ENCODE assay signal across 24 cellular contexts in genomic region chr16:31478956-31479355, GRCh38. TPM values are rescaled to one million over a fixed set of nuclear protein-coding genes. Genes with fewer than 3 reads are reported as not detected.
"Had no signal": no experiment of that assay in that cellular context is flagged by ENCODE, and none has a peak within 500 bp of the region (broad histone marks: within the 10 kb centered on the region; RNA-seq: fewer than 3 reads in every experiment).

No MANE protein-coding gene starts in this region.

- DNase-seq: activated CD4-positive, alpha-beta T cell treated with anti-CD3 and anti-CD28 coated beads, Interleukin-2, amount 50 U/mL, for 4 hours; activated CD4-positive, CD25-positive, alpha-beta regulatory T cell treated with anti-CD3 and anti-CD28 coated beads, Interleukin-2, amount 50 U/mL, for 72 hours; activated CD8-positive, alpha-beta memory T cell treated with anti-CD3 and anti-CD28 coated beads for 24 hours; activated effector memory CD4-positive, alpha-beta T cell treated with anti-CD3 and anti-CD28 coated beads, Interleukin-2, amount 50 U/mL, for 16 hours; activated naive CD4-positive, alpha-beta T cell treated with Interleukin-2 at 50 U/mL for 16 hours; activated T-cell treated with anti-CD3 and anti-CD28 coated beads, Interleukin-2, amount 50 U/mL, for 4 hours; amygdala; brain microvascular endothelial cell; Kasumi-1; KBM-7; NCI-H1105 treated with DMSO at 0.1 percent for 48 hours; NCI-H1436 treated with DMSO at 0.1 percent for 48 hours; NCI-H187; NCI-H2081; NCI-H510A treated with DMSO at 0.1 percent for 48 hours; NCI-H69; NK-92 treated with Interleukin-12 subunit alpha and Interleukin-12 subunit beta, amount 100 ng/mL, for 24 hours; PC-3; Right ventricle myocardium superior; SJCRH30 had no signal

- H3K9me3 Mint-ChIP-seq: activated naive CD4-positive, alpha-beta T cell treated with anti-CD3 and anti-CD28 coated beads, Interleukin-2, amount 50 U/mL, for 72 hours; activated T-cell treated with anti-CD3 and anti-CD28 coated beads, Interleukin-2, amount 50 U/mL, for 4 hours; T-helper 1 cell treated with Interleukin-12 subunit alpha and Interleukin-12 subunit beta and Interleukin-4 antibody, amounts not matched to agents 30 μg/mL and 1 μg/mL, for 36 hours had no signal

- H3K27ac ChIP-seq: brain microvascular endothelial cell, SJCRH30 had no signal

- H3K36me3 Mint-ChIP-seq: activated naive CD4-positive, alpha-beta T cell treated with anti-CD3 and anti-CD28 coated beads, Interleukin-2, amount 50 U/mL, for 72 hours had no signal

- H3K9me3 ChIP-seq: SJCRH30 had no signal

- H3K27me3 ChIP-seq: brain microvascular endothelial cell, SJCRH30 had no signal

- H3K4me3 Mint-ChIP-seq: T-helper 1 cell treated with Interleukin-12 subunit alpha and Interleukin-12 subunit beta and Interleukin-4 antibody, amounts not matched to agents 30 μg/mL and 1 μg/mL, for 36 hours had no signal

- H3K4me3 ChIP-seq: SJCRH30 had no signal

- ATAC-seq: activated naive CD4-positive, alpha-beta T cell treated with anti-CD3 and anti-CD28 coated beads, Interleukin-2, amount 50 U/mL, for 72 hours; activated T-cell treated with anti-CD3 and anti-CD28 coated beads, Interleukin-2, amount 50 U/mL, for 4 hours; PC-3 had no signal

- H3K4me1 ChIP-seq: SJCRH30 had no signal

- H3K27ac Mint-ChIP-seq: activated naive CD4-positive, alpha-beta T cell treated with anti-CD3 and anti-CD28 coated beads, Interleukin-2, amount 50 U/mL, for 72 hours; T-helper 1 cell treated with Interleukin-12 subunit alpha and Interleukin-12 subunit beta and Interleukin-4 antibody, amounts not matched to agents 30 μg/mL and 1 μg/mL, for 36 hours had no signal

RNA-seq across cellular contexts. Expression of gene SLC5A2, which starts 4.0 kb away (rescaled TPM):
- total RNA-seq: activated T-cell treated with anti-CD3 and anti-CD28 coated beads, Interleukin-2, amount 50 U/mL, for 4 hours; cardiac septum; Right ventricle myocardium superior; RPMI7951 had no signal

RNA-seq across cellular contexts. Expression of gene ZNF843, which starts 36.4 kb away (rescaled TPM):
- total RNA-seq: PC-3, RPMI7951 had no signal
